ENCODE assay signal across 20 cellular contexts in genomic region chr2:234823196-234823876, GRCh38.
A peak's percentile ranks its signal among the peaks of the same experiment; 100 is the strongest.
DNase-seq lines count a peak whose midpoint lies in the region; ATAC-seq and TF ChIP-seq lines count a peak whose summit lies in the region.
"Had no signal": no experiment of that assay in that cellular context is flagged by ENCODE, and none has a peak within 500 bp of the region (broad histone marks: within the 10 kb centered on the region; RNA-seq: fewer than 3 reads in every experiment).

No MANE protein-coding gene starts in this region.

- H3K36me3 ChIP-seq in right atrium auricular region = no peaks in the 10 kb centered on the region
- H3K36me3 ChIP-seq in osteoblast (ENCODE audit: insufficient read depth, low read length) = no peaks in the 10 kb centered on the region
- no peaks in the 10 kb centered on the region for H3K36me3 ChIP-seq in aorta (ENCODE audit: control insufficient read depth in 1 of 2, insufficient read depth in 2 of 2, low read length in 1 of 2)
- H3K36me3 ChIP-seq: cardiac muscle cell had no signal

- WGBS in aorta, 2 donors = 24 to 28% methylated on average over 7 of the region's 7 CpGs

- no peak overlapping the region for H3K4me3 ChIP-seq in right atrium auricular region
- H3K4me3 ChIP-seq in osteoblast (ENCODE audit: insufficient read depth, low read length) = no peak overlapping the region
- H3K4me3 ChIP-seq in aorta (ENCODE audit: low read length in 2 of 2) = no peak overlapping the region
- H3K4me3 ChIP-seq: cardiac muscle cell, GM23338, K562 had no signal

- H3K27ac ChIP-seq in right atrium auricular region = peak overlapping the region; percentile 31 to 42
- H3K27ac ChIP-seq in osteoblast (ENCODE audit: low read depth, low read length) = peak overlapping the region; percentile 86
- H3K27ac ChIP-seq in aorta (ENCODE audit: low read depth in 1 of 2, low read length in 2 of 2) = no peak overlapping the region
- H3K27ac ChIP-seq: cardiac muscle cell, foreskin keratinocyte had no signal

- H2AFZ ChIP-seq in osteoblast (ENCODE audit: low read length) = peak overlapping the region; percentile 45
- H2AFZ ChIP-seq: GM23338 had no signal

- H3K27me3 Mint-ChIP-seq in activated T-helper 17 cell treated with anti-CD3 and anti-CD28 coated beads, Interleukin-2, amount 50 U/mL, for 72 hours = peaks cover 5% of the 10 kb centered on the region

- no peaks in the 10 kb centered on the region for H3K36me3 Mint-ChIP-seq in activated T-helper 17 cell treated with anti-CD3 and anti-CD28 coated beads, Interleukin-2, amount 50 U/mL, for 72 hours (ENCODE audit: low read depth)
- H3K36me3 Mint-ChIP-seq: activated naive CD4-positive, alpha-beta T cell treated with anti-CD3 and anti-CD28 coated beads, Interleukin-2, amount 10 ng/mL, durations not matched to agents 7 days and 5 days had no signal

- H3K9me3 Mint-ChIP-seq in activated T-helper 17 cell treated with anti-CD3 and anti-CD28 coated beads, Interleukin-2, amount 50 U/mL, for 72 hours = no peaks in the 10 kb centered on the region
- H3K9me3 Mint-ChIP-seq: activated naive CD4-positive, alpha-beta T cell treated with anti-CD3 and anti-CD28 coated beads, Interleukin-2, amount 10 ng/mL, durations not matched to agents 7 days and 5 days; effector memory CD8-positive, alpha-beta T cell; GM23338 had no signal

- no peak for DNase-seq in Right ventricle myocardium inferior (ENCODE audit: missing footprints)
- no peak for DNase-seq in cardiac septum (ENCODE audit: low spot score)
- peak; percentile 64 for DNase-seq in right atrium auricular region (ENCODE audit: low spot score)
- no peak for DNase-seq in osteoblast (ENCODE audit: insufficient read length, low spot score, missing footprints)
- DNase-seq in aorta = peak in 1 of 2 donors; percentile 62
- DNase-seq in NCI-H1930 (lab: John Stamatoyannopoulos, UW) = no peak
- no peak for DNase-seq in AML-193 (lab: John Stamatoyannopoulos, UW)
- DNase-seq: activated naive CD4-positive, alpha-beta T cell treated with anti-CD3 and anti-CD28 coated beads, Interleukin-2, amount 10 ng/mL, durations not matched to agents 7 days and 5 days; COR-L47; effector memory CD8-positive, alpha-beta T cell; foreskin keratinocyte; GDM1; NCI-H1105; NCI-H510A treated with DMSO at 0.1 percent for 48 hours; stimulated activated CD4-positive, alpha-beta T cell treated with anti-CD3 and anti-CD28 coated beads, Interleukin-4, amount 100 ng/mL, for 1 hour had no signal

- no peaks in the 10 kb centered on the region for H3K4me1 Mint-ChIP-seq in activated T-helper 17 cell treated with anti-CD3 and anti-CD28 coated beads, Interleukin-2, amount 50 U/mL, for 72 hours
- H3K4me1 Mint-ChIP-seq: activated naive CD4-positive, alpha-beta T cell treated with anti-CD3 and anti-CD28 coated beads, Interleukin-2, amount 10 ng/mL, durations not matched to agents 7 days and 5 days had no signal

- H3K27ac Mint-ChIP-seq in activated T-helper 17 cell treated with anti-CD3 and anti-CD28 coated beads, Interleukin-2, amount 50 U/mL, for 72 hours = no peak overlapping the region
- H3K27ac Mint-ChIP-seq: activated naive CD4-positive, alpha-beta T cell treated with anti-CD3 and anti-CD28 coated beads, Interleukin-2, amount 10 ng/mL, durations not matched to agents 7 days and 5 days; effector memory CD8-positive, alpha-beta T cell; GM23338 had no signal

- peak; percentile 85 for ATAC-seq in Right ventricle myocardium inferior
- peak; percentile 90 for ATAC-seq in aorta (ENCODE audit: low FRiP score)
- no peak for ATAC-seq in activated T-helper 17 cell treated with anti-CD3 and anti-CD28 coated beads, Interleukin-2, amount 50 U/mL, for 72 hours (replicated peaks)
- ATAC-seq: activated CD4-positive, CD25-positive, alpha-beta regulatory T cell treated with anti-CD3 and anti-CD28 coated beads, Interleukin-2, amount 50 U/mL, for 24 hours; effector memory CD8-positive, alpha-beta T cell; foreskin keratinocyte; GM23338; K562 had no signal

- no peaks in the 10 kb centered on the region for H3K4me1 ChIP-seq in right atrium auricular region
- H3K4me1 ChIP-seq in osteoblast (ENCODE audit: insufficient read depth, low read length) = peaks cover 24% of the 10 kb centered on the region
- no peaks in the 10 kb centered on the region for H3K4me1 ChIP-seq in aorta (ENCODE audit: control insufficient read depth in 1 of 2, insufficient read depth in 2 of 2, low read length in 2 of 2)
- H3K4me1 ChIP-seq: foreskin keratinocyte had no signal

- H3K9me3 ChIP-seq in right atrium auricular region (no peaks in the 10 kb centered on the region), osteoblast (ENCODE audit: low read depth, low read length) (no peaks in the 10 kb centered on the region), aorta (ENCODE audit: control insufficient read depth, low read length) (no peaks in the 10 kb centered on the region)

- no peaks in the 10 kb centered on the region for H3K79me2 ChIP-seq in osteoblast (ENCODE audit: insufficient read depth, low read length)

- H4K20me1 ChIP-seq in osteoblast (ENCODE audit: insufficient read depth, low read length) = no peaks in the 10 kb centered on the region

- intact Hi-C loops in Right ventricle myocardium inferior (cut with DNase I) = no loop called here
- intact Hi-C loops in cardiac septum (cut with DNase I) = loop anchor here (10.0 kb wide), 1 partner anchor 139 kb away; no protein-coding TSS in a partner anchor
- intact Hi-C loops in aorta (cut with DNase I) = loop anchor here in 1 of 2 donors (10.0 kb wide), 1 partner anchor 121 kb away; no protein-coding TSS in a partner anchor

- no peak overlapping the region for H3K4me3 Mint-ChIP-seq in activated T-helper 17 cell treated with anti-CD3 and anti-CD28 coated beads, Interleukin-2, amount 50 U/mL, for 72 hours
- H3K4me3 Mint-ChIP-seq: activated naive CD4-positive, alpha-beta T cell treated with anti-CD3 and anti-CD28 coated beads, Interleukin-2, amount 10 ng/mL, durations not matched to agents 7 days and 5 days; effector memory CD8-positive, alpha-beta T cell; GM23338 had no signal

- no peak for TF ChIP-seq CTCF in right atrium auricular region (IDR thresholded peaks at IDR 0.05)
- no peak for TF ChIP-seq CTCF in osteoblast (IDR thresholded peaks at IDR 0.05; ENCODE audit: extremely low read depth, low read depth, low read length)

- H3K27me3 ChIP-seq in right atrium auricular region = no peaks in the 10 kb centered on the region
- no peaks in the 10 kb centered on the region for H3K27me3 ChIP-seq in osteoblast (ENCODE audit: insufficient read depth, low read length)
- no peaks in the 10 kb centered on the region for H3K27me3 ChIP-seq in aorta (ENCODE audit: control insufficient read depth in 1 of 2, insufficient read depth in 2 of 2, low read length in 1 of 2)
- H3K27me3 ChIP-seq: cardiac muscle cell had no signal

- H3K4me2 ChIP-seq in osteoblast (ENCODE audit: insufficient read depth, low read length) = peak overlapping the region; percentile 55
- H3K4me2 ChIP-seq: GM23338 had no signal

Comparison
In these comparisons a context has a peak if more than half of its experiments do, and no peak if none do; other contexts are left out.
1. H3K27ac ChIP-seq: peak in right atrium auricular region (2 of 2) and osteoblast (single experiment); none in aorta (0 of 2).